ENCODE assay signal across 33 cellular contexts in genomic region chr3:19522305-19522704, GRCh38.
DNase-seq lines count a peak whose midpoint lies in the region; ATAC-seq, FAIRE-seq and TF ChIP-seq lines count a peak whose summit lies in the region.
"Had no signal": no experiment of that assay in that cellular context is flagged by ENCODE, and none has a peak within 500 bp of the region (broad histone marks: within the 10 kb centered on the region; RNA-seq: fewer than 3 reads in every experiment).

No MANE protein-coding gene starts in this region.

- H3K4me2 ChIP-seq in K562 (ENCODE audit: insufficient read depth, low read length): no peak overlapping the region
- H3K4me2 ChIP-seq: A549; BLaER1; BLaER1 treated with 17β-estradiol and CSF1 and Interleukin-3, amounts not matched to agents 10 nM and 100 nM had no signal

- H3K4me3 ChIP-seq in HEK293 (ENCODE audit: low read depth, low read length) (no peak overlapping the region), K562 (no peak overlapping the region)
- no peak overlapping the region for H3K4me3 ChIP-seq in naive thymus-derived CD4-positive, alpha-beta T cell (ENCODE audit: low read length)
- H3K4me3 ChIP-seq: A549; BLaER1; BLaER1 treated with 17β-estradiol and CSF1 and Interleukin-3, amounts not matched to agents 10 nM and 100 nM had no signal

- H3K4me1 ChIP-seq in HEK293 (ENCODE audit: control insufficient read depth, insufficient read depth, low read length): no peaks in the 10 kb centered on the region
- H3K4me1 ChIP-seq in K562 (replicated peaks in 1 of 2; ENCODE audit: control insufficient read depth in 2 of 2, insufficient read depth in 2 of 2, low read length in 2 of 2): no peaks in the 10 kb centered on the region
- no peaks in the 10 kb centered on the region for H3K4me1 ChIP-seq in naive thymus-derived CD4-positive, alpha-beta T cell (ENCODE audit: control insufficient read depth in 2 of 2, insufficient read depth in 2 of 2, low read length in 2 of 2)
- H3K4me1 ChIP-seq: A549, BE2C, Caco-2 had no signal

- peak; percentile 15 for DNase-seq in DMS 273 (lab: John Stamatoyannopoulos, UW; ENCODE audit: unreplicated experiment)
- DNase-seq in DMS 273 treated with DMSO at 0.1 percent for 48 hours (lab: John Stamatoyannopoulos, UW): no peak
- no peak for DNase-seq in K562 (ENCODE audit: extremely low read depth in 1 of 4, low spot score in 3 of 4)
- no peak for DNase-seq in DMS53 (lab: John Stamatoyannopoulos, UW)
- DNase-seq in naive thymus-derived CD4-positive, alpha-beta T cell: no peak
- DNase-seq: 8988T; ACHN; AML-193; BE2C; C1 segment of cervical spinal cord; Caco-2; Calu3; CD4-positive, alpha-beta memory T cell; CD4-positive, alpha-beta T cell; CD4-positive, CD25-positive, alpha-beta regulatory T cell; CD8-positive, alpha-beta memory T cell; CD8-positive, alpha-beta T cell; COR-L47; DMS153; DMS79; DMS79 treated with DMSO at 0.1 percent for 48 hours; DND-41; EL had no signal

- H3K27ac Mint-ChIP-seq in naive thymus-derived CD4-positive, alpha-beta T cell: no peak overlapping the region
- H3K27ac Mint-ChIP-seq: B cell; CD14-positive monocyte; CD4-positive, alpha-beta memory T cell; CD4-positive, alpha-beta T cell; CD4-positive, CD25-positive, alpha-beta regulatory T cell; CD8-positive, alpha-beta memory T cell; CD8-positive, alpha-beta T cell had no signal

- ATAC-seq in K562: no peak
- ATAC-seq in naive thymus-derived CD4-positive, alpha-beta T cell: no peak
- ATAC-seq: A549; CD8-positive, alpha-beta T cell had no signal

- no peak for TF ChIP-seq EP300 in K562 (IDR thresholded peaks at IDR 0.05; ENCODE audit: low read length)

- H3K9me3 Mint-ChIP-seq in naive thymus-derived CD4-positive, alpha-beta T cell: peaks cover 0 to 9% (median 0%) of the 10 kb centered on the region in 11 donors
- H3K9me3 Mint-ChIP-seq: CD4-positive, alpha-beta T cell; CD8-positive, alpha-beta T cell had no signal

- TF ChIP-seq RAD21 in K562 (CRISPR knock-in tag; conservative IDR thresholded peaks at IDR 0.05 in 1 of 2, IDR thresholded peaks at IDR 0.05 in 1 of 2): no peak

- H2AFZ ChIP-seq in K562 (ENCODE audit: low read depth, low read length): no peak overlapping the region

- no peak overlapping the region for H3K9ac ChIP-seq in K562 (ENCODE audit: insufficient read depth in 1 of 2, low read depth in 2 of 2, low read length in 2 of 2)
- H3K9ac ChIP-seq: BLaER1; BLaER1 treated with 17β-estradiol and CSF1 and Interleukin-3, amounts not matched to agents 10 nM and 100 nM had no signal

- WGBS in K562 (ENCODE audit: insufficient coverage, low coverage, missing lambda C conversion rate): 0% methylated on average over 1 of the region's 1 CpG

- peaks cover 0 to 7% (median 0%) of the 10 kb centered on the region in 5 donors for H3K27me3 Mint-ChIP-seq in naive thymus-derived CD4-positive, alpha-beta T cell
- H3K27me3 Mint-ChIP-seq: B cell; CD4-positive, alpha-beta memory T cell; CD4-positive, alpha-beta T cell; CD8-positive, alpha-beta memory T cell had no signal

- intact Hi-C loops in K562 (cut with micrococcal nuclease): no loop called here
- intact Hi-C loops in naive thymus-derived CD4-positive, alpha-beta T cell (cut with micrococcal nuclease): no loop called here

- no peak overlapping the region for H3K4me3 Mint-ChIP-seq in naive thymus-derived CD4-positive, alpha-beta T cell
- H3K4me3 Mint-ChIP-seq: B cell; CD14-positive monocyte; CD4-positive, alpha-beta memory T cell; CD4-positive, alpha-beta T cell; CD4-positive, CD25-positive, alpha-beta regulatory T cell; CD8-positive, alpha-beta memory T cell; CD8-positive, alpha-beta T cell had no signal

- no peaks in the 10 kb centered on the region for H3K79me2 ChIP-seq in K562 (ENCODE audit: control insufficient read depth, insufficient read depth, low read length)

- no TSS peak for BruUV-seq in K562 (replicated peaks; lab: Mats Ljungman, UMichigan)

- POLR2A ChIA-PET in HEK293 (lab: Yijun Ruan, JAX) (no interaction called here), K562 (lab: Yijun Ruan, JAX) (no interaction called here)
- POLR2A ChIA-PET in naive thymus-derived CD4-positive, alpha-beta T cell (lab: Charles Lee): no interaction called here

- H3K9me3 ChIP-seq in HEK293 (ENCODE audit: control insufficient read depth, insufficient read depth, low read depth, low read length): no peaks in the 10 kb centered on the region
- no peaks in the 10 kb centered on the region; the same call in 1 of the 2 replicates for H3K9me3 ChIP-seq in K562 (replicated peaks; ENCODE audit: control insufficient read depth, insufficient read depth, low read depth, low read length)
- H3K9me3 ChIP-seq in naive thymus-derived CD4-positive, alpha-beta T cell (ENCODE audit: control insufficient read depth in 2 of 3, low read length in 3 of 3): no peaks in the 10 kb centered on the region
- H3K9me3 ChIP-seq: A549, BE2C, Caco-2 had no signal

- no peaks in the 10 kb centered on the region for H3K36me3 Mint-ChIP-seq in naive thymus-derived CD4-positive, alpha-beta T cell
- H3K36me3 Mint-ChIP-seq: CD14-positive monocyte; CD4-positive, alpha-beta memory T cell; CD4-positive, CD25-positive, alpha-beta regulatory T cell; CD8-positive, alpha-beta memory T cell; CD8-positive, alpha-beta T cell had no signal

- no peaks in the 10 kb centered on the region for H4K20me1 ChIP-seq in K562 (replicated peaks; ENCODE audit: control insufficient read depth, insufficient read depth, low read length)
- H4K20me1 ChIP-seq: BLaER1; BLaER1 treated with 17β-estradiol and CSF1 and Interleukin-3, amounts not matched to agents 10 nM and 100 nM had no signal

- TF ChIP-seq POLR2A in K562 (conservative IDR thresholded peaks at IDR 0.05): no peak

- no peak for FAIRE-seq in K562 (lab: Jason Lieb, UNC)
- FAIRE-seq: A204.1, A549, G401.6 had no signal

- H3K27me3 ChIP-seq in K562 (ENCODE audit: control insufficient read depth in 2 of 2, insufficient read depth in 2 of 2, low read length in 2 of 2): no peaks in the 10 kb centered on the region
- H3K27me3 ChIP-seq in naive thymus-derived CD4-positive, alpha-beta T cell (ENCODE audit: control insufficient read depth in 2 of 2, insufficient read depth in 2 of 2, low read length in 2 of 2): no peaks in the 10 kb centered on the region
- H3K27me3 ChIP-seq: BE2C; BLaER1; BLaER1 treated with 17β-estradiol and CSF1 and Interleukin-3, amounts not matched to agents 10 nM and 100 nM had no signal

- in situ Hi-C loops in K562 (cut with MboI): no loop called here

- H3K9me1 ChIP-seq in K562 (ENCODE audit: control insufficient read depth, insufficient read depth, low read length): no peaks in the 10 kb centered on the region

- TF ChIP-seq CTCF in HEK293 (tag by site-specific recombination; IDR thresholded peaks at IDR 0.05) (no peak), K562 (IDR thresholded peaks at IDR 0.05 in 2 of 3, conservative IDR thresholded peaks at IDR 0.05 in 1 of 3; ENCODE audit: insufficient read depth in 2 of 3, low read depth in 1 of 3, low read length in 3 of 3) (no peak)

- CTCF ChIA-PET in HEK293 (lab: Yijun Ruan, JAX): no interaction called here
- CTCF ChIA-PET in K562 (lab: Yijun Ruan, JAX; ENCODE audit: low intra/inter-chr PET ratio): no interaction called here
- CTCF ChIA-PET in naive thymus-derived CD4-positive, alpha-beta T cell (lab: Charles Lee): no interaction called here

- H3K4me1 Mint-ChIP-seq in naive thymus-derived CD4-positive, alpha-beta T cell: no peaks in the 10 kb centered on the region
- H3K4me1 Mint-ChIP-seq: CD4-positive, alpha-beta memory T cell; CD4-positive, CD25-positive, alpha-beta regulatory T cell; CD8-positive, alpha-beta memory T cell had no signal

- H3K36me3 ChIP-seq in HEK293 (ENCODE audit: control insufficient read depth in 2 of 2, insufficient read depth in 1 of 2, low read length in 2 of 2) (no peaks in the 10 kb centered on the region), K562 (ENCODE audit: control insufficient read depth, insufficient read depth, low read length) (no peaks in the 10 kb centered on the region)
- no peaks in the 10 kb centered on the region for H3K36me3 ChIP-seq in naive thymus-derived CD4-positive, alpha-beta T cell (ENCODE audit: control insufficient read depth in 2 of 3, insufficient read depth in 3 of 3, low read length in 3 of 3)
- H3K36me3 ChIP-seq: BE2C; BLaER1; BLaER1 treated with 17β-estradiol and CSF1 and Interleukin-3, amounts not matched to agents 10 nM and 100 nM had no signal

- H3K27ac ChIP-seq in HEK293 (ENCODE audit: extremely low read depth, low read depth, low read length) (no peak overlapping the region), K562 (ENCODE audit: extremely low read depth, low read depth, low read length) (no peak overlapping the region)
- H3K27ac ChIP-seq in naive thymus-derived CD4-positive, alpha-beta T cell (ENCODE audit: low read depth, low read length): no peak overlapping the region
- H3K27ac ChIP-seq: 22Rv1; A549; BLaER1; BLaER1 treated with 17β-estradiol and CSF1 and Interleukin-3, amounts not matched to agents 10 nM and 100 nM; C4-2B had no signal

TF ChIP-seq in HEK293, 187 proteins besides CTCF, POLR2A, EP300 and RAD21:
- TF ChIP-seq ZBTB44 (tag by site-specific recombination; IDR thresholded peaks at IDR 0.05) (no peak), ZNF10 (tag by site-specific recombination; IDR thresholded peaks at IDR 0.05) (peak; percentile 73)
TF ChIP-seq in HEK293: peak in this region for 1.

TF ChIP-seq in K562, 482 proteins besides CTCF, POLR2A, EP300 and RAD21:
- TF ChIP-seq TCF15 (CRISPR knock-in tag; IDR thresholded peaks at IDR 0.05) (no peak), ZNF134 (CRISPR knock-in tag; conservative IDR thresholded peaks at IDR 0.05) (peak; percentile 93), HMG20B (CRISPR knock-in tag; IDR thresholded peaks at IDR 0.05) (no peak), SREBF1 (IDR thresholded peaks at IDR 0.05; ENCODE audit: borderline replicate concordance, low read depth, low read length) (no peak)
TF ChIP-seq in K562: peak in this region for 1.
